In genomic region chr10:51619365-51619764, GRCh38 we compare ENCODE assay signal across 23 cellular contexts.
"Had no signal": no experiment of that assay in that cellular context is flagged by ENCODE, and none has a peak within 500 bp of the region (broad histone marks: within the 10 kb centered on the region; RNA-seq: fewer than 3 reads in every experiment).

No MANE protein-coding gene starts in this region.

- H3K4me3 ChIP-seq: esophagus squamous epithelium, gastrocnemius medialis, left ventricle myocardium inferior, testis, uterus had no signal

- H3K36me3 Mint-ChIP-seq: natural killer cell had no signal

- H3K9me3 Mint-ChIP-seq: endodermal cell had no signal

- ATAC-seq: activated naive CD8-positive, alpha-beta T cell treated with anti-CD3 and anti-CD28 coated beads, Interleukin-2, amount 50 U/mL, for 24 hours; activated T-cell treated with anti-CD3 and anti-CD28 coated beads, Interleukin-2, amount 50 U/mL, for 72 hours; gastrocnemius medialis; natural killer cell had no signal

- H3K27ac ChIP-seq: esophagus squamous epithelium, gastrocnemius medialis, left ventricle myocardium inferior, testis, uterus had no signal

- H3K27me3 ChIP-seq: esophagus squamous epithelium, gastrocnemius medialis, testis, uterus had no signal

- DNase-seq: activated B cell treated with CpG ODN at 0.5 μM for 24 hours; activated CD4-positive, alpha-beta T cell treated with anti-CD3 and anti-CD28 coated beads for 4 hours; activated CD4-positive, alpha-beta T cell treated with anti-CD3 and anti-CD28 coated beads, Interleukin-2, amount 50 U/mL, for 48 hours; activated effector memory CD4-positive, alpha-beta T cell treated with anti-CD3 and anti-CD28 coated beads, Interleukin-2, amount 50 U/mL, for 16 hours; activated naive CD4-positive, alpha-beta T cell treated with anti-CD3 and anti-CD28 coated beads, Interleukin-2, amount 50 U/mL, for 16 hours; activated naive CD8-positive, alpha-beta T cell treated with anti-CD3 and anti-CD28 coated beads, Interleukin-2, amount 50 U/mL, for 24 hours; activated T-cell treated with anti-CD3 and anti-CD28 coated beads, Interleukin-2, amount 50 U/mL, for 72 hours; cortex of kidney; endodermal cell; esophagus squamous epithelium; gastrocnemius medialis; hippocampal formation; left ventricle myocardium inferior; midbrain; natural killer cell; retina; stimulated activated CD4-positive, alpha-beta T cell treated with anti-CD3 and anti-CD28 coated beads, Interleukin-2, amount 100 ng/mL, for 48 hours; stimulated activated CD8-positive, alpha-beta memory T cell treated with anti-CD3 and anti-CD28 coated beads, Interleukin-4, amount 100 ng/mL, for 48 hours; stimulated activated naive CD4-positive, alpha-beta T cell; testis; trophoblast cell; uterus had no signal

- H3K36me3 ChIP-seq: esophagus squamous epithelium, gastrocnemius medialis, left ventricle myocardium inferior, uterus had no signal

- H3K9me3 ChIP-seq: esophagus squamous epithelium, gastrocnemius medialis, testis, uterus had no signal

- H3K4me1 ChIP-seq: esophagus squamous epithelium, testis, uterus had no signal

- H3K4me3 Mint-ChIP-seq: activated B cell treated with CpG ODN at 0.5 μM for 24 hours; activated naive CD8-positive, alpha-beta T cell treated with anti-CD3 and anti-CD28 coated beads, Interleukin-2, amount 50 U/mL, for 24 hours; activated T-cell treated with anti-CD3 and anti-CD28 coated beads, Interleukin-2, amount 50 U/mL, for 72 hours; endodermal cell; natural killer cell had no signal

- H3K27ac Mint-ChIP-seq: activated B cell treated with CpG ODN at 0.5 μM for 24 hours; activated naive CD8-positive, alpha-beta T cell treated with anti-CD3 and anti-CD28 coated beads, Interleukin-2, amount 50 U/mL, for 24 hours; activated T-cell treated with anti-CD3 and anti-CD28 coated beads, Interleukin-2, amount 50 U/mL, for 72 hours; endodermal cell; natural killer cell; progenitor cell of endocrine pancreas had no signal

- H3K4me1 Mint-ChIP-seq: activated B cell treated with CpG ODN at 0.5 μM for 24 hours; activated naive CD8-positive, alpha-beta T cell treated with anti-CD3 and anti-CD28 coated beads, Interleukin-2, amount 50 U/mL, for 24 hours; natural killer cell had no signal

- H3K27me3 Mint-ChIP-seq: activated B cell treated with CpG ODN at 0.5 μM for 24 hours; activated naive CD8-positive, alpha-beta T cell treated with anti-CD3 and anti-CD28 coated beads, Interleukin-2, amount 50 U/mL, for 24 hours; progenitor cell of endocrine pancreas had no signal
